ENCODE assay signal across 7 cellular contexts in the genomic region with DNA sequence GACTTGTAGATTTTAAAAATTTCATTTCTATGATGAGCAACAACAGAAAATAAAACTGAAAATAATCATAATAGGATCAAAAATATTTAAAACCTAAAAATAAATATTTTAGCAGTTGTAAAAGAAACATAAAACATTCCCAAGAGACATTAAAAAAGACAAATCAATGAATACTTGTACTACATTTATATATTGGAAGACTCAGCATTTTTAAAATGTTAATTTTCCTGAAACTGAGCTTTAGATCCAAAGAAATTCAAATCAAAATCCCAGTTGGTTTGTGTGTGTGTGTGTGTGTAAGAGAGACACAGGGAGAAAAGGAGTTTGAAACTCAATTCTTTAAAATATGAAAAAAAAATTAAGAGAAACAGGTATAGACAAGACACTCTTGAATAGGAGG.
"Had no signal": no experiment of that assay in that cellular context is flagged by ENCODE, and none has a peak within 500 bp of the region (broad histone marks: within the 10 kb centered on the region; RNA-seq: fewer than 3 reads in every experiment).

No MANE protein-coding gene starts in this region.

- H3K4me2 ChIP-seq: KMS-11 had no signal

- H2AFZ ChIP-seq: GM23248 had no signal

- H3K4me3 ChIP-seq: GM23248 had no signal

- FAIRE-seq: HTR-8/SVneo had no signal

- H3K27ac ChIP-seq: GM23248, KMS-11 had no signal

- H3K9ac ChIP-seq: GM23248, KMS-11 had no signal

- DNase-seq: GM23248, GOT3, H9, HCEC 1CT, KBM-7 had no signal
